In genomic region chr15:41001524-41001923, GRCh38 we compare ENCODE assay signal across 21 cellular contexts. TPM values are rescaled to one million over a fixed set of nuclear protein-coding genes. Genes with fewer than 3 reads are reported as not detected.
DNase-seq lines count a peak whose midpoint lies in the region; ATAC-seq and TF ChIP-seq lines count a peak whose summit lies in the region.
"Had no signal": no experiment of that assay in that cellular context is flagged by ENCODE, and none has a peak within 500 bp of the region (broad histone marks: within the 10 kb centered on the region; RNA-seq: fewer than 3 reads in every experiment).

No MANE protein-coding gene starts in this region.

- H3K79me1 ChIP-seq in IMR-90 (ENCODE audit: low read depth in 1 of 2, low read length in 2 of 2) = peaks cover 14 to 51% of the 10 kb centered on the region in 2 experiments

- in situ Hi-C loops in IMR-90 (cut with MboI; ENCODE audit: low sequenced_read_pairs) = no loop called here

- peak overlapping the region; percentile 98 for H2AK5ac ChIP-seq in IMR-90 (ENCODE audit: low read depth, low read length)

- H3K36me3 ChIP-seq in IMR-90 (ENCODE audit: control insufficient read depth, insufficient read depth, low read length) = peaks cover 18% of the 10 kb centered on the region
- peaks cover 0 to 42% (median 11%) of the 10 kb centered on the region in 4 donors for H3K36me3 ChIP-seq in right lobe of liver
- peaks cover 16 to 45% (median 21%) of the 10 kb centered on the region in 3 donors for H3K36me3 ChIP-seq in tibial artery
- H3K36me3 ChIP-seq in tibial nerve = peaks cover 2 to 65% (median 6%) of the 10 kb centered on the region in 3 donors

- H3K4me1 Mint-ChIP-seq in activated CD4-positive, alpha-beta T cell treated with anti-CD3 and anti-CD28 coated beads for 36 hours = no peaks in the 10 kb centered on the region
- H3K4me1 Mint-ChIP-seq: stimulated activated memory B cell treated with anti-CD40 and anti-IgM and Interleukin-4, amounts not matched to agents 10 μg/mL and 1 μg/mL and 100 μg/mL, for 72 hours; T-cell had no signal

- no peak overlapping the region for H3K27ac Mint-ChIP-seq in activated CD4-positive, alpha-beta T cell treated with anti-CD3 and anti-CD28 coated beads for 36 hours
- H3K27ac Mint-ChIP-seq: stimulated activated memory B cell treated with anti-CD40 and anti-IgM and Interleukin-4, amounts not matched to agents 10 μg/mL and 1 μg/mL and 100 μg/mL, for 72 hours; T-cell had no signal

- DNase-seq in IMR-90 = no peak
- DNase-seq in choroid plexus epithelial cell (ENCODE audit: low read depth) = peak; percentile 21
- peak; percentile 67 to 76 (median 70) for DNase-seq in right lobe of liver
- no peak for DNase-seq in tibial artery
- no peak for DNase-seq in tibial nerve (ENCODE audit: low spot score in 2 of 2)
- DNase-seq in activated CD4-positive, alpha-beta T cell treated with anti-CD3 and anti-CD28 coated beads for 36 hours = no peak
- DNase-seq: activated naive CD4-positive, alpha-beta T cell treated with Interleukin-2 at 50 U/mL for 16 hours; DMS79 treated with DMSO at 0.1 percent for 48 hours; effector CD4-positive, alpha-beta T cell; midbrain; NCI-H187 treated with DMSO at 0.1 percent for 48 hours; NCI-H510A; nucleus accumbens; T-cell had no signal

- no peak for TF ChIP-seq CTCF in IMR-90 (conservative IDR thresholded peaks at IDR 0.05; ENCODE audit: low read depth, low read length)
- TF ChIP-seq CTCF in choroid plexus epithelial cell (conservative IDR thresholded peaks at IDR 0.05; ENCODE audit: low read depth, low read length) = no peak
- no peak for TF ChIP-seq CTCF in right lobe of liver (IDR thresholded peaks at IDR 0.05)
- TF ChIP-seq CTCF in tibial artery (IDR thresholded peaks at IDR 0.05) = no peak
- TF ChIP-seq CTCF in tibial nerve (IDR thresholded peaks at IDR 0.05) = no peak

- H2BK20ac ChIP-seq in IMR-90 (ENCODE audit: low read depth, low read length) = peak overlapping the region; percentile 82

- H3K27ac ChIP-seq in IMR-90 (ENCODE audit: insufficient read depth, low read length) = peak overlapping the region; percentile 82
- H3K27ac ChIP-seq in right lobe of liver = peak overlapping the region; percentile 16 to 61 (median 41)
- H3K27ac ChIP-seq in tibial artery = peak overlapping the region; percentile 1 to 26
- no peak overlapping the region for H3K27ac ChIP-seq in tibial nerve
- H3K27ac ChIP-seq: BLaER1, gastroesophageal sphincter, HL-60 had no signal

- TF ChIP-seq RAD21 in IMR-90 (IDR thresholded peaks at IDR 0.05; ENCODE audit: low read length) = no peak

- dilution Hi-C loops in IMR-90 (cut with HindIII; ENCODE audit: low sequenced_read_pairs, unreplicated experiment) = no loop called here

- H3K18ac ChIP-seq in IMR-90 (ENCODE audit: low read depth, low read length) = peak overlapping the region; percentile 98

- peak overlapping the region; percentile 95 for H2BK15ac ChIP-seq in IMR-90 (ENCODE audit: low read depth, low read length)

- peak overlapping the region; percentile 94 for H4K91ac ChIP-seq in IMR-90 (ENCODE audit: insufficient read depth, low read depth, low read length)

- H2BK120ac ChIP-seq in IMR-90 (ENCODE audit: low read depth, low read length) = peak overlapping the region; percentile 99

- CTCF ChIA-PET in IMR-90 (lab: Yijun Ruan, JAX) = no interaction called here
- CTCF ChIA-PET in activated CD4-positive, alpha-beta T cell treated with anti-CD3 and anti-CD28 coated beads for 36 hours (lab: Charles Lee) = no interaction called here

- H3K9me1 ChIP-seq in IMR-90 (ENCODE audit: insufficient read depth, low read length) = peaks cover 17% of the 10 kb centered on the region; the same call in 1 of the 2 replicates

- peak overlapping the region; percentile 98 for H3K14ac ChIP-seq in IMR-90 (replicated peaks; ENCODE audit: low read depth, low read length)

- H3K4me3 ChIP-seq in IMR-90 (ENCODE audit: insufficient read depth, low read depth, low read length) = no peak overlapping the region
- no peak overlapping the region for H3K4me3 ChIP-seq in choroid plexus epithelial cell (ENCODE audit: low read depth, low read length)
- no peak overlapping the region for H3K4me3 ChIP-seq in right lobe of liver
- H3K4me3 ChIP-seq in tibial artery = no peak overlapping the region
- no peak overlapping the region for H3K4me3 ChIP-seq in tibial nerve
- H3K4me3 ChIP-seq: BLaER1, gastroesophageal sphincter, skin epidermis had no signal

- ATAC-seq in IMR-90 (ENCODE audit: low read depth) = peak; percentile 35
- peak; percentile 92 to 97 (median 96) for ATAC-seq in right lobe of liver
- no peak for ATAC-seq in GM21825 (IDR thresholded peaks at IDR 0.05; ENCODE audit: unreplicated experiment)
- no peak for ATAC-seq in GM21576 (IDR thresholded peaks at IDR 0.05; ENCODE audit: unreplicated experiment)
- no peak for ATAC-seq in activated CD4-positive, alpha-beta T cell treated with anti-CD3 and anti-CD28 coated beads for 36 hours
- ATAC-seq: gastroesophageal sphincter; stimulated activated memory B cell treated with anti-CD40 and anti-IgM and Interleukin-4, amounts not matched to agents 10 μg/mL and 1 μg/mL and 100 μg/mL, for 72 hours; T-cell had no signal

- H4K20me1 ChIP-seq in IMR-90 (ENCODE audit: insufficient read depth, low read length) = no peaks in the 10 kb centered on the region
- H4K20me1 ChIP-seq: BLaER1 had no signal

- no peaks in the 10 kb centered on the region for H3K27me3 Mint-ChIP-seq in activated CD4-positive, alpha-beta T cell treated with anti-CD3 and anti-CD28 coated beads for 36 hours
- H3K27me3 Mint-ChIP-seq: stimulated activated memory B cell treated with anti-CD40 and anti-IgM and Interleukin-4, amounts not matched to agents 10 μg/mL and 1 μg/mL and 100 μg/mL, for 72 hours; T-cell had no signal

- peak overlapping the region; percentile 85 for H3K56ac ChIP-seq in IMR-90 (ENCODE audit: extremely low read depth, insufficient read depth, low read length)

- H3K23ac ChIP-seq in IMR-90 (ENCODE audit: low read depth, low read length) = peak overlapping the region; percentile 83

- no peak overlapping the region for H2AK9ac ChIP-seq in IMR-90 (replicated peaks; ENCODE audit: low read depth, low read length, poor library complexity)

- no peaks in the 10 kb centered on the region for H3K9me3 ChIP-seq in IMR-90 (ENCODE audit: control insufficient read depth, insufficient read depth, low read length)
- no peaks in the 10 kb centered on the region for H3K9me3 ChIP-seq in right lobe of liver
- no peaks in the 10 kb centered on the region for H3K9me3 ChIP-seq in tibial artery
- H3K9me3 ChIP-seq in tibial nerve = no peaks in the 10 kb centered on the region
- H3K9me3 ChIP-seq: BLaER1, gastroesophageal sphincter had no signal

- no TSS peak for BruUV-seq in IMR-90 (replicated peaks; lab: Mats Ljungman, UMichigan)

- no peaks in the 10 kb centered on the region for H3K9me3 Mint-ChIP-seq in activated CD4-positive, alpha-beta T cell treated with anti-CD3 and anti-CD28 coated beads for 36 hours (ENCODE audit: low read depth)
- H3K9me3 Mint-ChIP-seq: stimulated activated memory B cell treated with anti-CD40 and anti-IgM and Interleukin-4, amounts not matched to agents 10 μg/mL and 1 μg/mL and 100 μg/mL, for 72 hours; T-cell had no signal

- peak overlapping the region; percentile 91; the same call in 1 of the 2 replicates for H4K5ac ChIP-seq in IMR-90 (ENCODE audit: low read depth, low read length)

- H2BK5ac ChIP-seq in IMR-90 (ENCODE audit: low read depth, low read length, poor library complexity, severe bottlenecking) = peak overlapping the region; percentile 99

- H3K4me1 ChIP-seq in IMR-90 (ENCODE audit: control insufficient read depth, insufficient read depth, low read length) (peaks cover 17% of the 10 kb centered on the region), right lobe of liver (peaks cover 0 to 16% (median 6%) of the 10 kb centered on the region in 4 donors), tibial artery (peaks cover 0 to 18% (median 7%) of the 10 kb centered on the region in 4 donors), tibial nerve (peaks cover 0 to 7% (median 2%) of the 10 kb centered on the region in 4 donors)
- H3K4me1 ChIP-seq: BLaER1 had no signal

- POLR2A ChIA-PET in IMR-90 (lab: Charles Lee; ENCODE audit: unreplicated experiment) = no interaction called here
- POLR2A ChIA-PET in activated CD4-positive, alpha-beta T cell treated with anti-CD3 and anti-CD28 coated beads for 36 hours (lab: Charles Lee) = no interaction called here

- no peak for TF ChIP-seq POLR2A in IMR-90 (IDR thresholded peaks at IDR 0.05; ENCODE audit: low read depth, low read length)
- no peak for TF ChIP-seq POLR2A in right lobe of liver (IDR thresholded peaks at IDR 0.05)
- no peak for TF ChIP-seq POLR2A in tibial nerve (IDR thresholded peaks at IDR 0.05)

- TF ChIP-seq EP300 in tibial nerve (IDR thresholded peaks at IDR 0.05) = no peak

- no peak overlapping the region for H3K4me3 Mint-ChIP-seq in activated CD4-positive, alpha-beta T cell treated with anti-CD3 and anti-CD28 coated beads for 36 hours
- H3K4me3 Mint-ChIP-seq: stimulated activated memory B cell treated with anti-CD40 and anti-IgM and Interleukin-4, amounts not matched to agents 10 μg/mL and 1 μg/mL and 100 μg/mL, for 72 hours; T-cell had no signal

- peak overlapping the region; percentile 83 to 93 for H4K8ac ChIP-seq in IMR-90 (ENCODE audit: low read depth in 2 of 2, low read length in 2 of 2)

- peak overlapping the region; percentile 33; the same call in 1 of the 2 replicates for H3K9ac ChIP-seq in IMR-90 (ENCODE audit: low read depth, low read length)
- H3K9ac ChIP-seq: BLaER1 had no signal

- H3K4ac ChIP-seq in IMR-90 (ENCODE audit: low read depth, low read length) = peak overlapping the region; percentile 96

- no CpG with 5 or more reads among the region's 3 CpGs for WGBS in IMR-90 (ENCODE audit: extremely low coverage in 2 of 2, insufficient read length in 1 of 2), 2 experiments
- 14% methylated on average over 3 of the region's 3 CpGs for WGBS in right lobe of liver (ENCODE audit: insufficient coverage, low coverage, low lambda C conversion rate, missing lambda C conversion rate)
- 27 to 31% methylated on average over 3 of the region's 3 CpGs for WGBS in tibial nerve, 2 donors

- H3K36me3 Mint-ChIP-seq in activated CD4-positive, alpha-beta T cell treated with anti-CD3 and anti-CD28 coated beads for 36 hours (ENCODE audit: low read depth) = peaks cover 34% of the 10 kb centered on the region

- intact Hi-C loops in IMR-90 (cut with micrococcal nuclease) = no loop called here
- intact Hi-C loops in right lobe of liver (cut with DNase I) = no loop called here
- intact Hi-C loops in tibial artery (cut with DNase I; ENCODE audit: low total_unique reads) = no loop called here
- intact Hi-C loops in activated CD4-positive, alpha-beta T cell treated with anti-CD3 and anti-CD28 coated beads for 36 hours (cut with DNase I, micrococcal nuclease) = loop anchor here in 1 of 2 experiments (5.0 kb wide), 1 partner anchor 94 kb away; no protein-coding TSS in a partner anchor

- no peak overlapping the region for H3K4me2 ChIP-seq in IMR-90 (ENCODE audit: low read depth, low read length)
- H3K4me2 ChIP-seq: BLaER1 had no signal

- no peaks in the 10 kb centered on the region for H3K27me3 ChIP-seq in IMR-90 (ENCODE audit: control insufficient read depth, insufficient read depth, low read length)
- H3K27me3 ChIP-seq in right lobe of liver = no peaks in the 10 kb centered on the region
- no peaks in the 10 kb centered on the region for H3K27me3 ChIP-seq in tibial artery
- no peaks in the 10 kb centered on the region for H3K27me3 ChIP-seq in tibial nerve
- H3K27me3 ChIP-seq: BLaER1, gastroesophageal sphincter had no signal

- H2AFZ ChIP-seq in IMR-90 (replicated peaks; ENCODE audit: low read length, poor library complexity) = no peak overlapping the region

RNA-seq across cellular contexts. Expression of gene CHAC1, which starts 48.3 kb away (rescaled TPM):
- 41.9 and 51.3 TPM in 2 replicates for total RNA-seq in IMR-90 (2012; rRNA removed)
- 72.5 and 77.8 TPM in 2 replicates for polyA plus RNA-seq in IMR-90 (2012; rRNA removed)
- 40.3 and 108 TPM in 2 replicates for polyA plus RNA-seq in IMR-90 (2012; cell fraction: cytosol; rRNA removed)
- 31.6 and 74.8 TPM in 2 replicates for polyA plus RNA-seq in IMR-90 (2012; cell fraction: nucleus; rRNA removed; ENCODE audit: low replicate concordance)
- total RNA-seq in right lobe of liver = 10 to 100 TPM in 2 of 6 experiments, 1 to 10 TPM in 1, under 1 TPM in 3; 0.22 to 11.6 (median 0.97) TPM
- 1 to 10 TPM in 1 of 4 donors, not detected in 3; 2.7 TPM for total RNA-seq in tibial nerve
- 10 to 100 TPM; 31.1 to 32.2 TPM for total RNA-seq in activated CD4-positive, alpha-beta T cell treated with anti-CD3 and anti-CD28 coated beads for 36 hours

Comparison
In these comparisons a context has a peak if more than half of its experiments do, and no peak if none do; other contexts are left out.
1. ATAC-seq: peak in IMR-90 (single experiment) and right lobe of liver (4 of 4); none in GM21825 (single experiment), GM21576 (single experiment) and activated CD4-positive, alpha-beta T cell treated with anti-CD3 and anti-CD28 coated beads for 36 hours (single experiment).
2. DNase-seq: peak in choroid plexus epithelial cell (single experiment) and right lobe of liver (3 of 3); none in IMR-90 (single experiment), tibial artery (0 of 2), tibial nerve (0 of 2) and activated CD4-positive, alpha-beta T cell treated with anti-CD3 and anti-CD28 coated beads for 36 hours (single experiment).
3. H3K27ac ChIP-seq: peak in IMR-90 (single experiment), right lobe of liver (3 of 3) and tibial artery (2 of 2); none in tibial nerve (0 of 4).